ENCODE assay signal across 32 cellular contexts in genomic region chr2:221771297-221771696, GRCh38.
DNase-seq lines count a peak whose midpoint lies in the region; ATAC-seq, FAIRE-seq and TF ChIP-seq lines count a peak whose summit lies in the region.
"Had no signal": no experiment of that assay in that cellular context is flagged by ENCODE, and none has a peak within 500 bp of the region (broad histone marks: within the 10 kb centered on the region; RNA-seq: fewer than 3 reads in every experiment).

No MANE protein-coding gene starts in this region.

- no peaks in the 10 kb centered on the region for H3K9me1 ChIP-seq in IMR-90 (ENCODE audit: insufficient read depth, low read length)

- no peak overlapping the region for H3K4me2 ChIP-seq in HepG2 (ENCODE audit: low read depth, low read length)
- H3K4me2 ChIP-seq in A549, result no peak overlapping the region
- no peak overlapping the region for H3K4me2 ChIP-seq in IMR-90 (ENCODE audit: low read depth, low read length)
- H3K4me2 ChIP-seq: BLaER1; BLaER1 treated with 17β-estradiol and CSF1 and Interleukin-3, amounts not matched to agents 10 nM and 100 nM had no signal

- H2BK120ac ChIP-seq in IMR-90 (ENCODE audit: low read depth, low read length), result no peak overlapping the region

- no peak overlapping the region for H3K9ac ChIP-seq in HepG2 (ENCODE audit: insufficient read depth, low read depth, low read length)
- H3K9ac ChIP-seq in IMR-90 (ENCODE audit: low read depth, low read length), result no peak overlapping the region
- H3K9ac ChIP-seq: BLaER1; BLaER1 treated with 17β-estradiol and CSF1 and Interleukin-3, amounts not matched to agents 10 nM and 100 nM had no signal

- H4K5ac ChIP-seq in IMR-90 (ENCODE audit: low read depth, low read length), result no peak overlapping the region

- no peak overlapping the region for H3K23ac ChIP-seq in IMR-90 (ENCODE audit: low read depth, low read length)

- POLR2A ChIA-PET in HepG2 (lab: Yijun Ruan, JAX) (no interaction called here), A549 (lab: Yijun Ruan, JAX) (no interaction called here), IMR-90 (lab: Charles Lee; ENCODE audit: unreplicated experiment) (no interaction called here)

- in situ Hi-C loops in HepG2 (cut with HindIII; ENCODE audit: extremely low pct_ligation_motif_present, low pct_unique_long_range_greater_than_20kb) (no loop called here), IMR-90 (cut with MboI; ENCODE audit: low sequenced_read_pairs) (no loop called here)

- TF ChIP-seq CTCF in HepG2 (CRISPR knock-in tag; IDR thresholded peaks at IDR 0.05) (no peak), right lobe of liver (IDR thresholded peaks at IDR 0.05) (no peak), A549 (IDR thresholded peaks at IDR 0.05) (no peak), IMR-90 (conservative IDR thresholded peaks at IDR 0.05; ENCODE audit: low read depth, low read length) (no peak)

- H3K27ac ChIP-seq in HepG2 (ENCODE audit: extremely low read length, insufficient read depth, low read length), result no peak overlapping the region
- H3K27ac ChIP-seq in right lobe of liver, result no peak overlapping the region
- no peak overlapping the region for H3K27ac ChIP-seq in A549
- no peak overlapping the region for H3K27ac ChIP-seq in IMR-90 (ENCODE audit: insufficient read depth, low read length)
- H3K27ac ChIP-seq: 22Rv1; BLaER1; BLaER1 treated with 17β-estradiol and CSF1 and Interleukin-3, amounts not matched to agents 10 nM and 100 nM; C4-2B had no signal

- no peak overlapping the region for H3K56ac ChIP-seq in IMR-90 (ENCODE audit: extremely low read depth, insufficient read depth, low read length)

- H3K27me3 ChIP-seq in HepG2 (ENCODE audit: control insufficient read depth in 1 of 2, insufficient read depth in 2 of 2, low read length in 2 of 2) (no peaks in the 10 kb centered on the region), right lobe of liver (no peaks in the 10 kb centered on the region), IMR-90 (ENCODE audit: control insufficient read depth, insufficient read depth, low read length) (peaks cover 3% of the 10 kb centered on the region)
- H3K27me3 ChIP-seq: BE2C; BLaER1; BLaER1 treated with 17β-estradiol and CSF1 and Interleukin-3, amounts not matched to agents 10 nM and 100 nM had no signal

- TF ChIP-seq EP300 in HepG2 (IDR thresholded peaks at IDR 0.05; ENCODE audit: low read depth in 2 of 2, low read length in 2 of 2) (no peak), HepG2 (CRISPR knock-in tag; IDR thresholded peaks at IDR 0.05; ENCODE audit: borderline replicate concordance) (no peak), A549 (IDR thresholded peaks at IDR 0.05) (no peak)

- H2AK5ac ChIP-seq in IMR-90 (ENCODE audit: low read depth, low read length), result no peak overlapping the region

- DNase-seq in HepG2 (ENCODE audit: low spot score) (no peak), right lobe of liver (no peak), A549 (ENCODE audit: low read depth in 1 of 2, low spot score in 1 of 2) (no peak), IMR-90 (no peak), NCI-H187 (lab: John Stamatoyannopoulos, UW) (no peak)
- DNase-seq in activated CD8-positive, alpha-beta memory T cell treated with anti-CD3 and anti-CD28 coated beads, Interleukin-2, amount 50 U/mL, for 48 hours, result no peak
- DNase-seq: 8988T; ACHN; AML-193; BE2C; C1 segment of cervical spinal cord; Caco-2; Calu3; CD4-positive, alpha-beta memory T cell; CD4-positive, alpha-beta T cell; CD4-positive, CD25-positive, alpha-beta regulatory T cell; CD8-positive, alpha-beta memory T cell; CD8-positive, alpha-beta T cell; COR-L47; DMS 273 treated with DMSO at 0.1 percent for 48 hours; DMS153; DMS53; DMS79; DMS79 treated with DMSO at 0.1 percent for 48 hours; DND-41; EL had no signal

- TF ChIP-seq RAD21 in HepG2 (CRISPR knock-in tag; IDR thresholded peaks at IDR 0.05), result no peak
- no peak for TF ChIP-seq RAD21 in A549 (conservative IDR thresholded peaks at IDR 0.05 in 1 of 2, IDR thresholded peaks at IDR 0.05 in 1 of 2)
- no peak for TF ChIP-seq RAD21 in IMR-90 (IDR thresholded peaks at IDR 0.05; ENCODE audit: low read length)

- CTCF ChIA-PET in HepG2 (lab: Yijun Ruan, JAX; ENCODE audit: low intra/inter-chr PET ratio, low total read pairs) (no interaction called here), A549 (lab: Yijun Ruan, JAX) (no interaction called here), IMR-90 (lab: Yijun Ruan, JAX) (interaction anchor here (0.6 kb wide), 1 partner anchor 9 kb away, joined by 5 read pairs; no protein-coding TSS in a partner anchor)

- WGBS in HepG2 (ENCODE audit: low lambda C conversion rate), result 0% methylated on average over 1 of the region's 1 CpG
- 64% methylated on average over 1 of the region's 1 CpG for WGBS in right lobe of liver (ENCODE audit: insufficient coverage, low coverage, low lambda C conversion rate, missing lambda C conversion rate)
- 49% methylated on average over 1 of the region's 1 CpG for WGBS in A549 (ENCODE audit: missing lambda C conversion rate)
- no CpG with 5 or more reads among the region's 1 CpG for WGBS in IMR-90 (ENCODE audit: extremely low coverage in 2 of 2, insufficient read length in 1 of 2), 2 experiments

- H2AFZ ChIP-seq in HepG2 (ENCODE audit: low read length) (no peak overlapping the region), IMR-90 (replicated peaks; ENCODE audit: low read length, poor library complexity) (no peak overlapping the region)

- H3K79me2 ChIP-seq in HepG2 (ENCODE audit: insufficient read depth, low read length), result no peaks in the 10 kb centered on the region

- ATAC-seq in HepG2, result no peak
- ATAC-seq in right lobe of liver, result no peak
- ATAC-seq in A549, result no peak
- ATAC-seq in IMR-90 (ENCODE audit: low read depth), result no peak
- ATAC-seq: CD8-positive, alpha-beta T cell had no signal

- H2BK20ac ChIP-seq in IMR-90 (ENCODE audit: low read depth, low read length), result no peak overlapping the region

- no peak overlapping the region for H3K4me3 ChIP-seq in HepG2 (replicated peaks in 1 of 3; ENCODE audit: insufficient read depth in 1 of 3, low read depth in 2 of 3, low read length in 3 of 3)
- no peak overlapping the region for H3K4me3 ChIP-seq in right lobe of liver
- no peak overlapping the region for H3K4me3 ChIP-seq in A549
- H3K4me3 ChIP-seq in IMR-90 (ENCODE audit: insufficient read depth, low read depth, low read length), result no peak overlapping the region
- H3K4me3 ChIP-seq: BLaER1; BLaER1 treated with 17β-estradiol and CSF1 and Interleukin-3, amounts not matched to agents 10 nM and 100 nM had no signal

- TF ChIP-seq POLR2A in HepG2 (IDR thresholded peaks at IDR 0.05; ENCODE audit: insufficient read depth in 1 of 2, low read depth in 2 of 2, low read length in 2 of 2) (no peak), right lobe of liver (IDR thresholded peaks at IDR 0.05) (no peak), A549 (IDR thresholded peaks at IDR 0.05; ENCODE audit: low read length) (no peak), IMR-90 (IDR thresholded peaks at IDR 0.05; ENCODE audit: low read depth, low read length) (no peak)

- no peak overlapping the region for H2BK15ac ChIP-seq in IMR-90 (ENCODE audit: low read depth, low read length)

- H4K91ac ChIP-seq in IMR-90 (ENCODE audit: insufficient read depth, low read depth, low read length), result no peak overlapping the region

- H4K20me1 ChIP-seq in HepG2 (ENCODE audit: insufficient read depth, low read length) (no peaks in the 10 kb centered on the region), IMR-90 (ENCODE audit: insufficient read depth, low read length) (no peaks in the 10 kb centered on the region)
- H4K20me1 ChIP-seq: BLaER1; BLaER1 treated with 17β-estradiol and CSF1 and Interleukin-3, amounts not matched to agents 10 nM and 100 nM had no signal

- H2BK5ac ChIP-seq in IMR-90 (ENCODE audit: low read depth, low read length, poor library complexity, severe bottlenecking), result no peak overlapping the region

- no peak overlapping the region for H3K4ac ChIP-seq in IMR-90 (ENCODE audit: low read depth, low read length)

- H3K79me1 ChIP-seq in IMR-90 (ENCODE audit: low read depth in 1 of 2, low read length in 2 of 2), result no peaks in the 10 kb centered on the region

- no TSS peak for BruUV-seq in HepG2 (replicated peaks; lab: Mats Ljungman, UMichigan)
- BruUV-seq in IMR-90 (replicated peaks; lab: Mats Ljungman, UMichigan), result no TSS peak

- H3K18ac ChIP-seq in IMR-90 (ENCODE audit: low read depth, low read length), result no peak overlapping the region

- H3K4me1 ChIP-seq in HepG2 (ENCODE audit: insufficient read depth, low read length), result no peaks in the 10 kb centered on the region
- no peaks in the 10 kb centered on the region for H3K4me1 ChIP-seq in right lobe of liver
- 0 out of 3 replicates have a peak, but pooled peaks cover 2% of the 10 kb centered on the region for H3K4me1 ChIP-seq in A549
- no peaks in the 10 kb centered on the region for H3K4me1 ChIP-seq in IMR-90 (ENCODE audit: control insufficient read depth, insufficient read depth, low read length)
- H3K4me1 ChIP-seq: BE2C; BLaER1; BLaER1 treated with 17β-estradiol and CSF1 and Interleukin-3, amounts not matched to agents 10 nM and 100 nM had no signal

- no peaks in the 10 kb centered on the region for H3K9me3 ChIP-seq in HepG2 (ENCODE audit: low read length)
- no peaks in the 10 kb centered on the region for H3K9me3 ChIP-seq in right lobe of liver
- H3K9me3 ChIP-seq in A549, result no peaks in the 10 kb centered on the region
- no peaks in the 10 kb centered on the region for H3K9me3 ChIP-seq in IMR-90 (ENCODE audit: control insufficient read depth, insufficient read depth, low read length)
- H3K9me3 ChIP-seq: BE2C; BLaER1; BLaER1 treated with 17β-estradiol and CSF1 and Interleukin-3, amounts not matched to agents 10 nM and 100 nM; Caco-2 had no signal

- no peak overlapping the region for H4K8ac ChIP-seq in IMR-90 (ENCODE audit: low read depth in 2 of 2, low read length in 2 of 2)

- dilution Hi-C loops in IMR-90 (cut with HindIII; ENCODE audit: low sequenced_read_pairs, unreplicated experiment), result no loop called here

- no peak overlapping the region for H3K14ac ChIP-seq in IMR-90 (replicated peaks; ENCODE audit: low read depth, low read length)

- H3K36me3 ChIP-seq in HepG2 (replicated peaks in 1 of 2; ENCODE audit: control insufficient read depth in 1 of 2, insufficient read depth in 2 of 2, low read length in 2 of 2) (no peaks in the 10 kb centered on the region), right lobe of liver (no peaks in the 10 kb centered on the region), IMR-90 (ENCODE audit: control insufficient read depth, insufficient read depth, low read length) (no peaks in the 10 kb centered on the region)
- H3K36me3 ChIP-seq: BE2C; BLaER1; BLaER1 treated with 17β-estradiol and CSF1 and Interleukin-3, amounts not matched to agents 10 nM and 100 nM had no signal

- FAIRE-seq in HepG2 (lab: Jason Lieb, UNC) (no peak), A549 (lab: Jason Lieb, UNC) (no peak)
- FAIRE-seq: A204.1, D721Med had no signal

- H2AK9ac ChIP-seq in IMR-90 (replicated peaks; ENCODE audit: low read depth, low read length, poor library complexity), result no peak overlapping the region

- intact Hi-C loops in HepG2 (cut with micrococcal nuclease; ENCODE audit: unreplicated experiment) (no loop called here), right lobe of liver (cut with DNase I) (no loop called here), IMR-90 (cut with micrococcal nuclease) (no loop called here)

TF ChIP-seq in HepG2, 621 proteins besides CTCF, POLR2A, EP300 and RAD21 (continues in another document):
- no peak for TF ChIP-seq U2AF2 (IDR thresholded peaks at IDR 0.05; ENCODE audit: low read depth, low read length)

TF ChIP-seq in A549, 52 proteins besides CTCF, POLR2A, EP300 and RAD21 (continues in another document):
- TF ChIP-seq HOXB5 (CRISPR knock-in tag; IDR thresholded peaks at IDR 0.05), result no peak

Comparison
In these comparisons a context has a peak if more than half of its experiments do, and no peak if none do; other contexts are left out.
1. Of the 38 proteins assayed by ChIP-seq in both HepG2 and A549: peak only in HepG2: none; only in A549: none; in both: MAFK; in neither: 37.